ENCODE assay signal across 33 cellular contexts in genomic region chr17:50105811-50106210, GRCh38. TPM values are rescaled to one million over a fixed set of nuclear protein-coding genes. Genes with fewer than 3 reads are reported as not detected.
"Had no signal": no experiment of that assay in that cellular context is flagged by ENCODE, and none has a peak within 500 bp of the region (broad histone marks: within the 10 kb centered on the region; RNA-seq: fewer than 3 reads in every experiment).

No MANE protein-coding gene starts in this region.

- H3K4me1 Mint-ChIP-seq: activated CD4-positive, alpha-beta memory T cell treated with anti-CD3 and anti-CD28 coated beads, Interleukin-2, amount 10 ng/mL, durations not matched to agents 7 days and 5 days; activated CD8-positive, alpha-beta memory T cell treated with anti-CD3 and anti-CD28 coated beads, Interleukin-2, amount 10 ng/mL, durations not matched to agents 7 days and 5 days; activated naive CD8-positive, alpha-beta T cell treated with anti-CD3 and anti-CD28 coated beads for 36 hours had no signal

- H3K27me3 ChIP-seq: brain microvascular endothelial cell had no signal

- H3K4me3 Mint-ChIP-seq: activated CD4-positive, alpha-beta memory T cell treated with anti-CD3 and anti-CD28 coated beads, Interleukin-2, amount 10 ng/mL, durations not matched to agents 7 days and 5 days; activated CD8-positive, alpha-beta memory T cell treated with anti-CD3 and anti-CD28 coated beads, Interleukin-2, amount 10 ng/mL, durations not matched to agents 7 days and 5 days; activated naive CD8-positive, alpha-beta T cell treated with anti-CD3 and anti-CD28 coated beads for 36 hours; central memory CD8-positive, alpha-beta T cell had no signal

- H3K36me3 ChIP-seq: brain microvascular endothelial cell had no signal

- H3K27ac Mint-ChIP-seq: activated CD4-positive, alpha-beta memory T cell treated with anti-CD3 and anti-CD28 coated beads, Interleukin-2, amount 10 ng/mL, durations not matched to agents 7 days and 5 days; activated CD8-positive, alpha-beta memory T cell treated with anti-CD3 and anti-CD28 coated beads, Interleukin-2, amount 10 ng/mL, durations not matched to agents 7 days and 5 days; activated naive CD8-positive, alpha-beta T cell treated with anti-CD3 and anti-CD28 coated beads for 36 hours had no signal

- H3K9me3 Mint-ChIP-seq: activated CD4-positive, alpha-beta memory T cell treated with anti-CD3 and anti-CD28 coated beads, Interleukin-2, amount 10 ng/mL, durations not matched to agents 7 days and 5 days; activated naive CD8-positive, alpha-beta T cell treated with anti-CD3 and anti-CD28 coated beads for 36 hours; central memory CD8-positive, alpha-beta T cell had no signal

- H3K27ac ChIP-seq: brain microvascular endothelial cell, WERI-Rb-1 had no signal

- DNase-seq: activated CD4-positive, alpha-beta memory T cell treated with anti-CD3 and anti-CD28 coated beads, Interleukin-2, amount 10 ng/mL, durations not matched to agents 7 days and 5 days; activated CD4-positive, alpha-beta T cell treated with anti-CD3 and anti-CD28 coated beads for 1 hour; activated CD4-positive, alpha-beta T cell treated with anti-CD3 and anti-CD28 coated beads for 48 hours; activated CD4-positive, CD25-positive, alpha-beta regulatory T cell; activated CD8-positive, alpha-beta memory T cell treated with anti-CD3 and anti-CD28 coated beads for 24 hours; activated CD8-positive, alpha-beta memory T cell treated with anti-CD3 and anti-CD28 coated beads, Interleukin-2, amount 10 ng/mL, durations not matched to agents 7 days and 5 days; activated CD8-positive, alpha-beta memory T cell treated with anti-CD3 and anti-CD28 coated beads, Interleukin-2, amount 50 U/mL, for 48 hours; activated effector memory CD4-positive, alpha-beta T cell treated with Interleukin-2 at 50 U/mL for 16 hours; activated naive CD4-positive, alpha-beta T cell; activated naive CD4-positive, alpha-beta T cell treated with anti-CD3 and anti-CD28 coated beads, Interleukin-2, amount 50 U/mL, for 16 hours; activated naive CD8-positive, alpha-beta T cell treated with anti-CD3 and anti-CD28 coated beads for 36 hours; activated T-cell treated with anti-CD3 and anti-CD28 coated beads, Interleukin-2, amount 50 U/mL, for 48 hours; amniotic stem cell; aorta; brain microvascular endothelial cell; Karpas-422; KBM-7; NCI-H1048; NCI-H1105 treated with DMSO at 0.1 percent for 48 hours; NCI-H1436; NCI-H1694; NCI-H2029; NCI-H345; NCI-H524 treated with DMSO at 0.1 percent for 48 hours; SIG-M5; T1000; WERI-Rb-1 had no signal

- H3K27me3 Mint-ChIP-seq: activated CD4-positive, alpha-beta memory T cell treated with anti-CD3 and anti-CD28 coated beads, Interleukin-2, amount 10 ng/mL, durations not matched to agents 7 days and 5 days; activated CD8-positive, alpha-beta memory T cell treated with anti-CD3 and anti-CD28 coated beads, Interleukin-2, amount 10 ng/mL, durations not matched to agents 7 days and 5 days; activated naive CD8-positive, alpha-beta T cell treated with anti-CD3 and anti-CD28 coated beads for 36 hours; central memory CD8-positive, alpha-beta T cell had no signal

- H3K36me3 Mint-ChIP-seq: activated CD8-positive, alpha-beta memory T cell treated with anti-CD3 and anti-CD28 coated beads, Interleukin-2, amount 10 ng/mL, durations not matched to agents 7 days and 5 days; activated naive CD8-positive, alpha-beta T cell treated with anti-CD3 and anti-CD28 coated beads for 36 hours had no signal

- ATAC-seq: activated CD8-positive, alpha-beta memory T cell treated with anti-CD3 and anti-CD28 coated beads, Interleukin-2, amount 10 ng/mL, durations not matched to agents 7 days and 5 days; Panc1 had no signal

RNA-seq across cellular contexts. Expression of gene SAMD14, which starts 24.1 kb away (rescaled TPM):
- total RNA-seq: NCI-H460 had no signal

RNA-seq across cellular contexts. Expression of gene SGCA, which starts 60.0 kb away (rescaled TPM):
- total RNA-seq: MCF 10A; NCI-H460; RPMI7951; T-helper 2 cell treated with Interferon-gamma antibody and Interleukin-4, amounts not matched to agents 100 ng/mL and 5 ng/mL, for 36 hours had no signal
